Comparison of ENCODE assay signal across 10 cellular contexts in genomic region chr3:149655826-149656599, GRCh38. TPM values are rescaled to one million over a fixed set of nuclear protein-coding genes. Genes with fewer than 3 reads are reported as not detected.
A peak's percentile ranks its signal among the peaks of the same experiment; 100 is the strongest.
DNase-seq lines count a peak whose midpoint lies in the region; ATAC-seq and TF ChIP-seq lines count a peak whose summit lies in the region.
"Had no signal": no experiment of that assay in that cellular context is flagged by ENCODE, and none has a peak within 500 bp of the region (broad histone marks: within the 10 kb centered on the region; RNA-seq: fewer than 3 reads in every experiment).

No MANE protein-coding gene starts in this region.

- intact Hi-C loops in colonic mucosa (cut with DNase I): no loop called here
- intact Hi-C loops in activated CD4-positive, alpha-beta T cell treated with anti-CD3 and anti-CD28 coated beads, Interleukin-2, amount 10 ng/mL, durations not matched to agents 24 days and 14 days (cut with micrococcal nuclease): loop anchor here (5.0 kb wide), 1 partner anchor 41 kb away; no protein-coding TSS in a partner anchor

- H3K4me1 Mint-ChIP-seq in activated CD8-positive, alpha-beta memory T cell treated with anti-CD3 and anti-CD28 coated beads, Interleukin-2, amount 10 ng/mL, durations not matched to agents 7 days and 5 days: peaks cover 31% of the 10 kb centered on the region
- H3K4me1 Mint-ChIP-seq in memory B cell: peaks cover 9% of the 10 kb centered on the region
- H3K4me1 Mint-ChIP-seq in activated CD4-positive, alpha-beta T cell treated with anti-CD3 and anti-CD28 coated beads, Interleukin-2, amount 10 ng/mL, durations not matched to agents 24 days and 14 days: peaks cover 13% of the 10 kb centered on the region

- WGBS in upper lobe of left lung, 2 donors: 22 to 27% methylated on average over 2 of the region's 2 CpGs

- no peaks in the 10 kb centered on the region for H3K36me3 Mint-ChIP-seq in activated CD8-positive, alpha-beta memory T cell treated with anti-CD3 and anti-CD28 coated beads, Interleukin-2, amount 10 ng/mL, durations not matched to agents 7 days and 5 days
- H3K36me3 Mint-ChIP-seq in memory B cell: no peaks in the 10 kb centered on the region
- H3K36me3 Mint-ChIP-seq in activated CD4-positive, alpha-beta T cell treated with anti-CD3 and anti-CD28 coated beads, Interleukin-2, amount 10 ng/mL, durations not matched to agents 24 days and 14 days (ENCODE audit: low read depth): peaks cover 2% of the 10 kb centered on the region

- no peak overlapping the region for H3K27ac Mint-ChIP-seq in activated CD8-positive, alpha-beta memory T cell treated with anti-CD3 and anti-CD28 coated beads, Interleukin-2, amount 10 ng/mL, durations not matched to agents 7 days and 5 days
- H3K27ac Mint-ChIP-seq in memory B cell: no peak overlapping the region
- H3K27ac Mint-ChIP-seq in activated CD4-positive, alpha-beta T cell treated with anti-CD3 and anti-CD28 coated beads, Interleukin-2, amount 10 ng/mL, durations not matched to agents 24 days and 14 days: no peak overlapping the region

- H3K36me3 ChIP-seq in colonic mucosa: no peaks in the 10 kb centered on the region
- peaks cover 0 to 13% (median 1%) of the 10 kb centered on the region in 4 donors for H3K36me3 ChIP-seq in upper lobe of left lung

- H3K4me3 ChIP-seq in colonic mucosa: peak overlapping the region; percentile 44
- peak overlapping the region; percentile 50 to 76 (median 60) for H3K4me3 ChIP-seq in upper lobe of left lung

- no peak for TF ChIP-seq POLR2A in upper lobe of left lung (IDR thresholded peaks at IDR 0.05)

- H3K4me3 Mint-ChIP-seq in activated CD8-positive, alpha-beta memory T cell treated with anti-CD3 and anti-CD28 coated beads, Interleukin-2, amount 10 ng/mL, durations not matched to agents 7 days and 5 days: peak overlapping the region; percentile 51
- H3K4me3 Mint-ChIP-seq in memory B cell: peak overlapping the region; percentile 34
- no peak overlapping the region for H3K4me3 Mint-ChIP-seq in activated CD4-positive, alpha-beta T cell treated with anti-CD3 and anti-CD28 coated beads, Interleukin-2, amount 10 ng/mL, durations not matched to agents 24 days and 14 days

- H3K27me3 ChIP-seq in colonic mucosa: peaks cover 44% of the 10 kb centered on the region
- no peaks in the 10 kb centered on the region for H3K27me3 ChIP-seq in upper lobe of left lung

- peaks cover 23% of the 10 kb centered on the region for H3K27me3 Mint-ChIP-seq in activated CD8-positive, alpha-beta memory T cell treated with anti-CD3 and anti-CD28 coated beads, Interleukin-2, amount 10 ng/mL, durations not matched to agents 7 days and 5 days
- H3K27me3 Mint-ChIP-seq in memory B cell: peaks cover 8% of the 10 kb centered on the region
- H3K27me3 Mint-ChIP-seq in activated CD4-positive, alpha-beta T cell treated with anti-CD3 and anti-CD28 coated beads, Interleukin-2, amount 10 ng/mL, durations not matched to agents 24 days and 14 days: peaks cover 58% of the 10 kb centered on the region

- H3K9me3 Mint-ChIP-seq in activated CD8-positive, alpha-beta memory T cell treated with anti-CD3 and anti-CD28 coated beads, Interleukin-2, amount 10 ng/mL, durations not matched to agents 7 days and 5 days (ENCODE audit: low read depth): no peaks in the 10 kb centered on the region
- H3K9me3 Mint-ChIP-seq in memory B cell: no peaks in the 10 kb centered on the region
- no peaks in the 10 kb centered on the region for H3K9me3 Mint-ChIP-seq in activated CD4-positive, alpha-beta T cell treated with anti-CD3 and anti-CD28 coated beads, Interleukin-2, amount 10 ng/mL, durations not matched to agents 24 days and 14 days

- DNase-seq in activated CD8-positive, alpha-beta memory T cell treated with anti-CD3 and anti-CD28 coated beads, Interleukin-2, amount 10 ng/mL, durations not matched to agents 7 days and 5 days: no peak
- DNase-seq in activated CD8-positive, alpha-beta memory T cell treated with anti-CD3 and anti-CD28 coated beads, Interleukin-2, amount 50 U/mL, for 4 hours: no peak
- no peak for DNase-seq in colonic mucosa
- DNase-seq in memory B cell (ENCODE audit: low spot score in 2 of 2): no peak
- no peak for DNase-seq in upper lobe of left lung
- DNase-seq in NCI-H2107 treated with DMSO at 0.1 percent for 48 hours (lab: John Stamatoyannopoulos, UW; ENCODE audit: unreplicated experiment): no peak
- no peak for DNase-seq in activated CD4-positive, alpha-beta T cell treated with anti-CD3 and anti-CD28 coated beads, Interleukin-2, amount 10 ng/mL, durations not matched to agents 24 days and 14 days
- DNase-seq in A172 (ENCODE audit: low spot score): no peak
- DNase-seq: ACHN, NCI-H1105 treated with DMSO at 0.1 percent for 48 hours had no signal

- peak overlapping the region; percentile 64 to 77 for H3K9ac ChIP-seq in colonic mucosa (ENCODE audit: low read depth in 2 of 2, low read length in 2 of 2)

- H3K9me3 ChIP-seq in colonic mucosa (no peaks in the 10 kb centered on the region), upper lobe of left lung (no peaks in the 10 kb centered on the region)

- H3K4me1 ChIP-seq in colonic mucosa (no peaks in the 10 kb centered on the region), upper lobe of left lung (peaks cover 9 to 41% (median 22%) of the 10 kb centered on the region in 4 donors)

- no peak for ATAC-seq in activated CD8-positive, alpha-beta memory T cell treated with anti-CD3 and anti-CD28 coated beads, Interleukin-2, amount 10 ng/mL, durations not matched to agents 7 days and 5 days
- no peak for ATAC-seq in memory B cell (ENCODE audit: low read depth)
- ATAC-seq in upper lobe of left lung (ENCODE audit: low FRiP score in 2 of 2): no peak

- H3K27ac ChIP-seq in colonic mucosa (peak overlapping the region; percentile 89), upper lobe of left lung (peak overlapping the region; percentile 92 to 94 (median 94))

- no peak for TF ChIP-seq EP300 in upper lobe of left lung (IDR thresholded peaks at IDR 0.05)

- TF ChIP-seq CTCF in colonic mucosa (IDR thresholded peaks at IDR 0.05): no peak
- no peak for TF ChIP-seq CTCF in upper lobe of left lung (IDR thresholded peaks at IDR 0.05)

- CTCF ChIA-PET in activated CD8-positive, alpha-beta memory T cell treated with anti-CD3 and anti-CD28 coated beads, Interleukin-2, amount 10 ng/mL, durations not matched to agents 7 days and 5 days (lab: Charles Lee): interaction anchor here (0.9 to 3.1 kb wide), 4 partner anchors 22 to 96 kb away, joined by 3 to 30 read pairs (median 4); no protein-coding TSS in a partner anchor

RNA-seq across cellular contexts. Expression of gene WWTR1, which starts 1.8 kb away (rescaled TPM):
- total RNA-seq in activated CD8-positive, alpha-beta memory T cell treated with anti-CD3 and anti-CD28 coated beads, Interleukin-2, amount 10 ng/mL, durations not matched to agents 7 days and 5 days: 1 to 10 TPM; 1.8 to 3.8 TPM
- total RNA-seq in colonic mucosa (10 to 100 TPM in 1 of 2 donors, 1 to 10 TPM in 1; 6.8 to 35.8 TPM), upper lobe of left lung (100 to 1,000 TPM in 3 of 6 donors, 10 to 100 TPM in 3; 77.5 to 119 (median 107) TPM)
- total RNA-seq in activated CD4-positive, alpha-beta T cell treated with anti-CD3 and anti-CD28 coated beads, Interleukin-2, amount 10 ng/mL, durations not matched to agents 24 days and 14 days: 0.31 and 0.75 TPM in 2 replicates
- total RNA-seq in A172 (2014; rRNA removed; shearing (Covaris generic)): 84.9 and 103 TPM in 2 replicates
